In genomic region chr20:32767418-32768198, GRCh38 we compare ENCODE assay signal across 17 cellular contexts. TPM values are rescaled to one million over a fixed set of nuclear protein-coding genes. Genes with fewer than 3 reads are reported as not detected.
A peak's percentile ranks its signal among the peaks of the same experiment; 100 is the strongest.
DNase-seq lines count a peak whose midpoint lies in the region; ATAC-seq and TF ChIP-seq lines count a peak whose summit lies in the region.
"Had no signal": no experiment of that assay in that cellular context is flagged by ENCODE, and none has a peak within 500 bp of the region (broad histone marks: within the 10 kb centered on the region; RNA-seq: fewer than 3 reads in every experiment).

No MANE protein-coding gene starts in this region.

- H2AFZ ChIP-seq in neuronal stem cell (ENCODE audit: low read length): no peak overlapping the region

- peaks cover 61% of the 10 kb centered on the region for H3K4me1 ChIP-seq in HUES6 (ENCODE audit: control insufficient read depth, insufficient read depth, low read length)
- H3K4me1 ChIP-seq in endodermal cell (ENCODE audit: control insufficient read depth, insufficient read depth, low read length): peaks cover 7% of the 10 kb centered on the region
- H3K4me1 ChIP-seq in neuronal stem cell (ENCODE audit: control insufficient read depth in 2 of 2, insufficient read depth in 1 of 2, low read depth in 1 of 2, low read length in 2 of 2): peaks cover 8 to 17% of the 10 kb centered on the region in 2 donors

- H3K27ac ChIP-seq in HUES6 (ENCODE audit: low read depth, low read length) (no peak overlapping the region), endodermal cell (ENCODE audit: low read depth, low read length) (no peak overlapping the region), neuronal stem cell (replicated peaks; ENCODE audit: low read length) (no peak overlapping the region)

- ATAC-seq in GM21528 (IDR thresholded peaks at IDR 0.05; ENCODE audit: low FRiP score, unreplicated experiment): no peak
- ATAC-seq: GM12878, Panc1 had no signal

- no peaks in the 10 kb centered on the region for H3K27me3 Mint-ChIP-seq in endodermal cell (ENCODE audit: insufficient read depth)

- no peak overlapping the region for H2BK12ac ChIP-seq in neuronal stem cell (ENCODE audit: low read length)

- H4K91ac ChIP-seq in neuronal stem cell (ENCODE audit: low read depth, low read length, poor library complexity): no peak overlapping the region

- peak overlapping the region; percentile 11; the same call in 1 of the 2 replicates for H3K4me3 ChIP-seq in HUES6 (ENCODE audit: low read depth, low read length)
- H3K4me3 ChIP-seq in endodermal cell (ENCODE audit: low read length): no peak overlapping the region
- peak overlapping the region in 1 of 2 donors; percentile 48 for H3K4me3 ChIP-seq in neuronal stem cell (ENCODE audit: low read length in 2 of 2)
- H3K4me3 ChIP-seq: GM12878 had no signal

- H2AK5ac ChIP-seq in neuronal stem cell (ENCODE audit: low read depth, low read length): no peak overlapping the region

- no peak for TF ChIP-seq CTCF in endodermal cell (conservative IDR thresholded peaks at IDR 0.05)

- no peak overlapping the region for H2BK5ac ChIP-seq in neuronal stem cell (ENCODE audit: low read length)

- no peaks in the 10 kb centered on the region for H3K9me3 Mint-ChIP-seq in endodermal cell
- H3K9me3 Mint-ChIP-seq: CD14-positive monocyte had no signal

- peak overlapping the region; percentile 49 for H3K18ac ChIP-seq in neuronal stem cell (ENCODE audit: low read length)

- no peak overlapping the region for H3K4me2 ChIP-seq in neuronal stem cell (ENCODE audit: insufficient read depth, low read length, poor library complexity, severe bottlenecking)

- peak; percentile 62 for DNase-seq in Caki2 (ENCODE audit: low read depth)
- DNase-seq in endodermal cell: no peak
- DNase-seq in neuronal stem cell (ENCODE audit: low spot score): no peak
- DNase-seq in stimulated activated CD4-positive, alpha-beta T cell treated with anti-CD3 and anti-CD28 coated beads, Interleukin-4, amount 100 ng/mL, for 24 hours: no peak
- DNase-seq in activated naive CD4-positive, alpha-beta T cell treated with Interleukin-2 at 50 U/mL for 16 hours: no peak
- DNase-seq in NCI-H187 (lab: John Stamatoyannopoulos, UW): no peak
- DNase-seq: DMS79 treated with DMSO at 0.1 percent for 48 hours, KBM-7, NCI-H1436, NCI-H2029 treated with DMSO at 0.1 percent for 48 hours, NCI-H774, SW 1271 had no signal

- H3K4ac ChIP-seq in neuronal stem cell (ENCODE audit: low read length): no peak overlapping the region

- peaks cover 47% of the 10 kb centered on the region for H3K36me3 Mint-ChIP-seq in endodermal cell (ENCODE audit: low read depth)

- peak overlapping the region; percentile 34 for H3K23ac ChIP-seq in neuronal stem cell (ENCODE audit: low read depth, low read length, poor library complexity)

- peaks cover 46% of the 10 kb centered on the region for H3K4me1 Mint-ChIP-seq in endodermal cell

- H4K8ac ChIP-seq in neuronal stem cell (ENCODE audit: low read depth, low read length): no peak overlapping the region

- in situ Hi-C loops in Caki2 (cut with HindIII; ENCODE audit: low pct_unique_long_range_greater_than_20kb, low sequenced_read_pairs): no loop called here

- WGBS in endodermal cell (ENCODE audit: insufficient coverage in 1 of 2, insufficient read length in 1 of 2), 2 experiments: 92 to 96% methylated on average over 9 of the region's 9 CpGs
- whole genome bisulfite sequencing in neuronal stem cell (ENCODE audit: extremely low coverage in 2 of 2, insufficient read length in 2 of 2, insufficient replicate concordance in 1 of 2), 2 donors: no CpG with 5 or more reads among the region's 9 CpGs

- H3K79me1 ChIP-seq in neuronal stem cell (ENCODE audit: low read depth, low read length): peaks cover 10% of the 10 kb centered on the region

- H3K9ac ChIP-seq in HUES6 (ENCODE audit: low read length) (no peak overlapping the region), endodermal cell (ENCODE audit: extremely low read depth, low read length, poor library complexity, severe bottlenecking) (no peak overlapping the region), neuronal stem cell (ENCODE audit: low read depth, low read length, poor library complexity) (peak overlapping the region; percentile 47)

- H3K4me3 Mint-ChIP-seq in endodermal cell: no peak overlapping the region
- H3K4me3 Mint-ChIP-seq: CD14-positive monocyte had no signal

- H3K36me3 ChIP-seq in HUES6 (ENCODE audit: control insufficient read depth, insufficient read depth, low read length) (peaks cover 88% of the 10 kb centered on the region), endodermal cell (ENCODE audit: control insufficient read depth, insufficient read depth, low read length) (peaks cover 46% of the 10 kb centered on the region), neuronal stem cell (replicated peaks in 1 of 2; ENCODE audit: control insufficient read depth in 2 of 2, insufficient read depth in 2 of 2, low read length in 2 of 2) (peaks cover 4 to 5% of the 10 kb centered on the region in 2 donors)

- H2BK15ac ChIP-seq in neuronal stem cell (ENCODE audit: low read length): no peak overlapping the region

- no peak overlapping the region for H2BK120ac ChIP-seq in neuronal stem cell (ENCODE audit: low read depth, low read length)

- no peak overlapping the region for H3K14ac ChIP-seq in neuronal stem cell (ENCODE audit: low read length)

- H3K27ac Mint-ChIP-seq in endodermal cell: peak overlapping the region; percentile 80

- H3K27me3 ChIP-seq in HUES6 (ENCODE audit: control insufficient read depth, insufficient read depth, low read length) (no peaks in the 10 kb centered on the region), endodermal cell (ENCODE audit: control insufficient read depth, insufficient read depth, low read length, poor library complexity, severe bottlenecking) (no peaks in the 10 kb centered on the region), neuronal stem cell (ENCODE audit: control insufficient read depth in 3 of 3, insufficient read depth in 3 of 3, low read depth in 1 of 3, low read length in 3 of 3) (no peaks in the 10 kb centered on the region)

- no peaks in the 10 kb centered on the region for H3K9me3 ChIP-seq in HUES6 (ENCODE audit: control insufficient read depth, insufficient read depth, low read depth, low read length)
- no peaks in the 10 kb centered on the region for H3K9me3 ChIP-seq in endodermal cell (ENCODE audit: control insufficient read depth, low read length)
- H3K9me3 ChIP-seq in neuronal stem cell (replicated peaks in 1 of 2; ENCODE audit: control insufficient read depth in 2 of 2, insufficient read depth in 1 of 2, low read depth in 1 of 2, low read length in 2 of 2): no peaks in the 10 kb centered on the region

RNA-seq across cellular contexts. Expression of gene DNMT3B, which starts 5.4 kb away (rescaled TPM):
- 52.7 and 54.1 TPM in 2 replicates for total RNA-seq in Caki2 (2014; rRNA removed; shearing (Covaris generic); ENCODE audit: low replicate concordance)
- total RNA-seq in endodermal cell: 100 to 1,000 TPM in 1 of 2 donors, 10 to 100 TPM in 1; 82.1 to 283 TPM
- polyA plus RNA-seq in endodermal cell (2013, experiment 1 of 2): 68.5 TPM
- 50.5 TPM for polyA plus RNA-seq in endodermal cell (2013, experiment 2 of 2)
- polyA plus RNA-seq in neuronal stem cell (2013, experiment 1 of 2): 47.1 TPM
- polyA plus RNA-seq in neuronal stem cell (2013, experiment 2 of 2): 47.3 TPM

RNA-seq across cellular contexts. Expression of gene COMMD7, which starts 24.3 kb away (rescaled TPM):
- total RNA-seq in Caki2 (2014; rRNA removed; shearing (Covaris generic); ENCODE audit: low replicate concordance): 85.9 and 100.0 TPM in 2 replicates
- 10 to 100 TPM; 21.2 to 49.2 TPM for total RNA-seq in endodermal cell
- 43.4 TPM for polyA plus RNA-seq in endodermal cell (2013, experiment 1 of 2)
- polyA plus RNA-seq in endodermal cell (2013, experiment 2 of 2): 41.9 TPM
- 37.3 TPM for polyA plus RNA-seq in neuronal stem cell (2013, experiment 1 of 2)
- 36.0 TPM for polyA plus RNA-seq in neuronal stem cell (2013, experiment 2 of 2)

RNA-seq across cellular contexts. Expression of gene MAPRE1, which starts 52.1 kb away (rescaled TPM):
- total RNA-seq in Caki2 (2014; rRNA removed; shearing (Covaris generic); ENCODE audit: low replicate concordance): 126 and 131 TPM in 2 replicates
- 100 to 1,000 TPM; 180 to 265 TPM for total RNA-seq in endodermal cell
- 153 TPM for polyA plus RNA-seq in endodermal cell (2013, experiment 1 of 2)
- polyA plus RNA-seq in endodermal cell (2013, experiment 2 of 2): 143 TPM
- 141 TPM for polyA plus RNA-seq in neuronal stem cell (2013, experiment 1 of 2)
- 143 TPM for polyA plus RNA-seq in neuronal stem cell (2013, experiment 2 of 2)
